19 cellular contexts compared by ENCODE assay signal in genomic region chr17:37312137-37312923, GRCh38.
"Had no signal": no experiment of that assay in that cellular context is flagged by ENCODE, and none has a peak within 500 bp of the region (broad histone marks: within the 10 kb centered on the region; RNA-seq: fewer than 3 reads in every experiment).

No MANE protein-coding gene starts in this region.

- H3K9me3 ChIP-seq: breast epithelium, esophagus squamous epithelium, psoas muscle had no signal

- H3K4me3 ChIP-seq: breast epithelium, dorsolateral prefrontal cortex, esophagus squamous epithelium, psoas muscle had no signal

- H3K27ac ChIP-seq: breast epithelium, dorsolateral prefrontal cortex, esophagus squamous epithelium, psoas muscle had no signal

- H3K36me3 ChIP-seq: breast epithelium had no signal

- H3K27me3 ChIP-seq: breast epithelium, dorsolateral prefrontal cortex, esophagus squamous epithelium had no signal

- H3K9me3 Mint-ChIP-seq: activated T-cell treated with anti-CD3 and anti-CD28 coated beads, Interleukin-2, amount 50 U/mL, for 4 hours; type B pancreatic cell had no signal

- H3K36me3 Mint-ChIP-seq: natural killer cell had no signal

- ATAC-seq: activated T-cell treated with anti-CD3 and anti-CD28 coated beads, Interleukin-2, amount 50 U/mL, for 4 hours; natural killer cell; psoas muscle; sciatic nerve had no signal

- DNase-seq: activated CD4-positive, alpha-beta T cell treated with anti-CD3 and anti-CD28 coated beads, Interleukin-2, amount 50 U/mL, for 4 hours; activated CD4-positive, CD25-positive, alpha-beta regulatory T cell treated with anti-CD3 and anti-CD28 coated beads, Interleukin-2, amount 50 U/mL, for 72 hours; activated effector memory CD4-positive, alpha-beta T cell treated with anti-CD3 and anti-CD28 coated beads, Interleukin-2, amount 50 U/mL, for 16 hours; activated T-cell treated with anti-CD3 and anti-CD28 coated beads, Interleukin-2, amount 50 U/mL, for 4 hours; anterior cingulate cortex; dorsolateral prefrontal cortex; esophagus squamous epithelium; foreskin melanocyte; head of caudate nucleus; mammary epithelial cell; natural killer cell; occipital lobe; psoas muscle; stimulated activated CD4-positive, alpha-beta T cell treated with anti-CD3 and anti-CD28 coated beads, Interleukin-12 subunit alpha, Interleukin-12 subunit beta, amount 100 ng/mL, for 4 hours; stimulated activated naive CD4-positive, alpha-beta T cell had no signal

- H3K4me1 ChIP-seq: breast epithelium, psoas muscle had no signal

- H3K4me3 Mint-ChIP-seq: activated naive CD8-positive, alpha-beta T cell; activated T-cell treated with anti-CD3 and anti-CD28 coated beads, Interleukin-2, amount 50 U/mL, for 4 hours; natural killer cell; type B pancreatic cell had no signal

- H3K27me3 Mint-ChIP-seq: activated naive CD8-positive, alpha-beta T cell; type B pancreatic cell had no signal

- H3K27ac Mint-ChIP-seq: activated naive CD8-positive, alpha-beta T cell; natural killer cell; type B pancreatic cell had no signal
